Comparison of ENCODE assay signal across 9 cellular contexts in genomic region chr22:38069372-38070249, GRCh38. TPM values are rescaled to one million over a fixed set of nuclear protein-coding genes. Genes with fewer than 3 reads are reported as not detected.
DNase-seq lines count a peak whose midpoint lies in the region; ATAC-seq and TF ChIP-seq lines count a peak whose summit lies in the region.
"Had no signal": no experiment of that assay in that cellular context is flagged by ENCODE, and none has a peak within 500 bp of the region (broad histone marks: within the 10 kb centered on the region; RNA-seq: fewer than 3 reads in every experiment).

No MANE protein-coding gene starts in this region.

- intact Hi-C loops in Calu3 (cut with micrococcal nuclease; ENCODE audit: unreplicated experiment) (no loop called here), esophagus squamous epithelium (cut with DNase I) (no loop called here)

- H3K4me2 ChIP-seq in osteoblast (ENCODE audit: insufficient read depth, low read length), result peak overlapping the region; percentile 75

- no peaks in the 10 kb centered on the region for H4K20me1 ChIP-seq in osteoblast (ENCODE audit: insufficient read depth, low read length)

- H3K27me3 ChIP-seq in esophagus squamous epithelium, result no peaks in the 10 kb centered on the region
- no peaks in the 10 kb centered on the region for H3K27me3 ChIP-seq in osteoblast (ENCODE audit: insufficient read depth, low read length)

- no peaks in the 10 kb centered on the region for H3K79me2 ChIP-seq in osteoblast (ENCODE audit: insufficient read depth, low read length)

- no peak overlapping the region for H3K27ac Mint-ChIP-seq in Calu3 (ENCODE audit: unreplicated experiment)
- H3K27ac Mint-ChIP-seq: dendritic cell treated with granulocyte-macrophage colony-stimulating factor and Interleukin-4, amounts not matched to agents 40 ng/mL and 50 ng/mL, for 4 days had no signal

- ATAC-seq in HG03159 (IDR thresholded peaks at IDR 0.05; ENCODE audit: unreplicated experiment) (no peak), HG03520 (IDR thresholded peaks at IDR 0.05; ENCODE audit: unreplicated experiment) (no peak)

- no peak for TF ChIP-seq POLR2A in esophagus squamous epithelium (IDR thresholded peaks at IDR 0.05)

- H3K9me3 ChIP-seq in esophagus squamous epithelium (no peaks in the 10 kb centered on the region), osteoblast (ENCODE audit: low read depth, low read length) (no peaks in the 10 kb centered on the region)

- no peak overlapping the region for H3K4me3 Mint-ChIP-seq in Calu3 (ENCODE audit: low read depth, unreplicated experiment)
- H3K4me3 Mint-ChIP-seq: dendritic cell treated with granulocyte-macrophage colony-stimulating factor and Interleukin-4, amounts not matched to agents 40 ng/mL and 50 ng/mL, for 4 days had no signal

- 55 to 74% methylated on average over 14 to 19 of the region's 21 CpGs for WGBS in esophagus squamous epithelium, 2 donors

- no peak overlapping the region for H2AFZ ChIP-seq in osteoblast (ENCODE audit: low read length)

- peak; percentile 41 for TF ChIP-seq CTCF in Calu3 (IDR thresholded peaks at IDR 0.05; ENCODE audit: unreplicated experiment)
- peak in 3 of 6 experiments; percentile 24 to 31 (median 26) for TF ChIP-seq CTCF in esophagus squamous epithelium (IDR thresholded peaks at IDR 0.05)
- peak; percentile 68 for TF ChIP-seq CTCF in osteoblast (IDR thresholded peaks at IDR 0.05; ENCODE audit: extremely low read depth, low read depth, low read length)

- BruUV-seq in Calu3 (replicated peaks; lab: Mats Ljungman, UMichigan), result no TSS peak

- H3K27me3 Mint-ChIP-seq in Calu3 (ENCODE audit: unreplicated experiment), result no peaks in the 10 kb centered on the region
- H3K27me3 Mint-ChIP-seq: dendritic cell treated with granulocyte-macrophage colony-stimulating factor and Interleukin-4, amounts not matched to agents 40 ng/mL and 50 ng/mL, for 4 days had no signal

- H3K36me3 ChIP-seq in esophagus squamous epithelium (peaks cover 36 to 99% (median 37%) of the 10 kb centered on the region in 3 donors), osteoblast (ENCODE audit: insufficient read depth, low read length) (peaks cover 34% of the 10 kb centered on the region)

- CTCF ChIA-PET in Calu3 (lab: Charles Lee), result interaction anchor here (0.6 to 1.5 kb wide), 3 partner anchors 9 to 24 kb away, joined by 3 to 4 read pairs (median 3); no protein-coding TSS in a partner anchor

- H3K36me3 Mint-ChIP-seq in Calu3 (ENCODE audit: insufficient read depth, unreplicated experiment), result peaks cover 46% of the 10 kb centered on the region

- no peak for DNase-seq in Calu3
- DNase-seq in NOMO-1 treated with dmso at 0.1 percent for 144 hours (lab: John Stamatoyannopoulos, UW; ENCODE audit: unreplicated experiment), result peak; percentile 72
- DNase-seq in esophagus squamous epithelium (lab: John Stamatoyannopoulos, UW), result no peak
- DNase-seq in osteoblast (ENCODE audit: insufficient read length, low spot score, missing footprints), result peak; percentile 98
- DNase-seq in GDM1 (lab: John Stamatoyannopoulos, UW), result no peak
- DNase-seq in NCI-H1092 treated with DMSO at 0.1 percent for 48 hours (lab: John Stamatoyannopoulos, UW), result no peak

- H3K4me1 ChIP-seq in esophagus squamous epithelium (peaks cover 0 to 22% (median 7%) of the 10 kb centered on the region in 3 donors), osteoblast (ENCODE audit: insufficient read depth, low read length) (no peaks in the 10 kb centered on the region)

- peak overlapping the region in 3 of 4 donors; percentile 78 to 88 (median 82) for H3K27ac ChIP-seq in esophagus squamous epithelium
- peak overlapping the region; percentile 19 for H3K27ac ChIP-seq in osteoblast (ENCODE audit: low read depth, low read length)

- peak overlapping the region in 1 of 4 donors; percentile 1 for H3K4me3 ChIP-seq in esophagus squamous epithelium
- peak overlapping the region; percentile 46 for H3K4me3 ChIP-seq in osteoblast (ENCODE audit: insufficient read depth, low read length)

- H3K4me1 Mint-ChIP-seq in Calu3 (ENCODE audit: low read depth, unreplicated experiment), result no peaks in the 10 kb centered on the region

- H3K9me3 Mint-ChIP-seq in Calu3 (ENCODE audit: low read depth, unreplicated experiment), result no peaks in the 10 kb centered on the region
- H3K9me3 Mint-ChIP-seq: dendritic cell treated with granulocyte-macrophage colony-stimulating factor and Interleukin-4, amounts not matched to agents 40 ng/mL and 50 ng/mL, for 4 days had no signal

RNA-seq across cellular contexts. Expression of gene PICK1, which starts 12.4 kb away (rescaled TPM):
- total RNA-seq in Calu3 (2022), result 54.2 and 58.3 TPM in 2 replicates
- total RNA-seq in esophagus squamous epithelium, result 10 to 100 TPM; 26.3 to 53.1 (median 31.2) TPM
- 14.4 and 15.6 TPM in 2 replicates for total RNA-seq in osteoblast

RNA-seq across cellular contexts. Expression of gene SLC16A8, which starts 14.4 kb away (rescaled TPM):
- total RNA-seq in Calu3 (2022), result not detected in 2 replicates
- total RNA-seq in esophagus squamous epithelium, result not detected
- not detected in 2 replicates for total RNA-seq in osteoblast

RNA-seq across cellular contexts. Expression of gene BAIAP2L2, which starts 40.9 kb away (rescaled TPM):
- total RNA-seq in Calu3 (2022), result 51.2 and 68.2 TPM in 2 replicates
- total RNA-seq in esophagus squamous epithelium, result 1 to 10 TPM in 3 of 4 donors, under 1 TPM in 1; 0.26 to 4.8 (median 2.8) TPM
- total RNA-seq in osteoblast, result 0.88 and 1.1 TPM in 2 replicates

Comparison
In these comparisons a context has a peak if more than half of its experiments do, and no peak if none do; other contexts are left out.
1. DNase-seq: peak in NOMO-1 treated with dmso at 0.1 percent for 144 hours (single experiment) and osteoblast (single experiment); none in Calu3 (single experiment), esophagus squamous epithelium (single experiment), GDM1 (single experiment) and NCI-H1092 treated with DMSO at 0.1 percent for 48 hours (single experiment).